Comparison of ENCODE assay signal across 7 cellular contexts in the genomic region with DNA sequence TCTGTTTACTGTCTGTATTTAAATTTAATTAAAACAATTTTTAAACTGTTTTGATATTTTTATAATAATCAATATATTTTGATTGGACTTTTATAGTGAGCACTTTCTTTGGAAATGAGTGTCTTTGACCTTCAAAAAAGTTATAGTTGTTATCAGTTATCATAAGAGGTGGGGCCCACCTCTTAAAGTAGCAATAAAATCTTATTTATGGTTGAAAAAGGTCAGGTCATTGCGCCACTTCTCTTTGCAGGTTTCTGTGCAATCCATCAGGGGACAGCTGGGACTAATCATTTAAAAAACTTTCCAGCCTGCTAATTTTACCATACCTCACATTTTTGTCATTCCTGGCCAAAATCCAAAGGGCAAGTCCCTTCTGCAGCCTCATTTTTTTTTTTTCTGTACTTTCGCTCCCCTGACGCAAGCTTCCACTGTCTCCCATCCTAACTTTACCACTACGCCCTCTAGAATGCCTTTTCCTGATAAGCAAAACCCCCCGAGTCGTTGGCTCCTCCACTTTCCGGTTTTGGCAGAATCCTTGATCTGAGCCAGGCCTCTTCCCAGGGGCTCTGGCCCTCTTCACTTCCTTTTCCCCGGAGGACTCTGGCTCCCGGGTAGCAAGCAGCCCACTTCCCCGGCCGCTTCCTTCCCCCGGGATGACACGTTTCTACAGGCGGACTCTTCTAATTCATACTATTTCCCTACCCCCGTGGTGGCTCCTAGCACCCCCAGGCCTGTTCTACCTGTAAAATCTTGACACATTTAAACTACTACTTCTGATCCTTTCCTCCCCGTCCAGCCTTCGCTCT. TPM values are rescaled to one million over a fixed set of nuclear protein-coding genes. Genes with fewer than 3 reads are reported as not detected.
A peak's percentile ranks its signal among the peaks of the same experiment; 100 is the strongest.
DNase-seq lines count a peak whose midpoint lies in the region; ATAC-seq, FAIRE-seq and TF ChIP-seq lines count a peak whose summit lies in the region.

No MANE protein-coding gene starts in this region.

- peaks cover 27% of the 10 kb centered on the region for H3K79me2 ChIP-seq in GM12878 (ENCODE audit: control insufficient read depth, insufficient read depth, low read length)

- TSS peak; percentile 98 for BruUV-seq in GM12878 (replicated peaks; lab: Mats Ljungman, UMichigan)

- H3K36me3 ChIP-seq in GM12878 (ENCODE audit: control insufficient read depth in 2 of 2, insufficient read depth in 2 of 2, low read length in 1 of 2) (no peaks in the 10 kb centered on the region), iPS-15b (ENCODE audit: control insufficient read depth, insufficient read depth, low read length) (no peaks in the 10 kb centered on the region)

- RAD21 ChIA-PET in GM12878 (lab: Charles Lee; ENCODE audit: unreplicated experiment): interaction anchor here (0.6 kb wide), 1 partner anchor 1636 kb away, joined by 3 read pairs; no protein-coding TSS in a partner anchor

- peak overlapping the region; percentile 78 for H3K4me2 ChIP-seq in GM12878 (ENCODE audit: control insufficient read depth, insufficient read depth)

- intact Hi-C loops in GM12878 (cut with micrococcal nuclease; ENCODE audit: unreplicated experiment): loop anchor here (5.0 to 10.0 kb wide), 4 partner anchors 59 to 569 kb away; partner anchors contain the start of gene AFG3L2

- H3K27ac ChIP-seq in GM12878 (ENCODE audit: control insufficient read depth, insufficient read depth): peak overlapping the region; percentile 79

- TF ChIP-seq POLR2A in GM12878 (IDR thresholded peaks at IDR 0.05; ENCODE audit: low read depth, low read length): no peak

- H3K9me3 ChIP-seq in GM12878 (replicated peaks; ENCODE audit: control insufficient read depth, insufficient read depth, low read length): no peaks in the 10 kb centered on the region; the same call in 2 of the 3 replicates
- H3K9me3 ChIP-seq in iPS-15b (ENCODE audit: control insufficient read depth, insufficient read depth, low read length): no peaks in the 10 kb centered on the region

- CTCF ChIA-PET in GM12878 (lab: Yijun Ruan, JAX): no interaction called here

- ATAC-seq in HG02678 (IDR thresholded peaks at IDR 0.05; ENCODE audit: unreplicated experiment) (peak; percentile 4), GM12878 (peak; percentile 1)

- peak overlapping the region; percentile 76 for H2AFZ ChIP-seq in GM12878 (ENCODE audit: control insufficient read depth, low read depth, low read length)

- 3% methylated on average over 17 of the region's 17 CpGs for WGBS in GM12878 (ENCODE audit: insufficient coverage, insufficient replicate concordance, low lambda C conversion rate, missing lambda C conversion rate)

- TF ChIP-seq RAD21 in GM12878 (IDR thresholded peaks at IDR 0.05; ENCODE audit: insufficient read depth, low read depth, low read length): no peak

- no peak for FAIRE-seq in GM12878 (lab: Jason Lieb, UNC)
- FAIRE-seq in frontal cortex (lab: Jason Lieb, UNC): no peak

- DNase-seq in ELF-1 (ENCODE audit: low read depth, low spot score): peak; percentile 87
- DNase-seq in NOMO-1 (lab: John Stamatoyannopoulos, UW; ENCODE audit: unreplicated experiment in 2 of 2): peak; percentile 53 to 56
- DNase-seq in GM12878 (ENCODE audit: low read depth, low spot score): no peak
- DNase-seq in retinal pigment epithelial cell (ENCODE audit: low read depth): peak; percentile 66
- no peak for DNase-seq in frontal cortex (ENCODE audit: low spot score in 2 of 2)

- peak overlapping the region; percentile 92 for H3K4me3 ChIP-seq in GM12878
- peak overlapping the region; percentile 89 for H3K4me3 ChIP-seq in iPS-15b (ENCODE audit: low read depth, low read length)
- peak overlapping the region; percentile 73 for H3K4me3 ChIP-seq in retinal pigment epithelial cell (ENCODE audit: low read length)

- no peaks in the 10 kb centered on the region for H4K20me1 ChIP-seq in GM12878 (ENCODE audit: control insufficient read depth, insufficient read depth)

- no peaks in the 10 kb centered on the region for H3K27me3 ChIP-seq in GM12878 (replicated peaks in 1 of 2; ENCODE audit: control insufficient read depth in 2 of 2, insufficient read depth in 2 of 2, low read length in 1 of 2)
- H3K27me3 ChIP-seq in iPS-15b (ENCODE audit: control insufficient read depth, insufficient read depth, low read length): no peaks in the 10 kb centered on the region

- POLR2A ChIA-PET in GM12878 (lab: Charles Lee): interaction anchor here (1.9 kb wide), 1 partner anchor 45 kb away, joined by 4 read pairs; the partner anchor contains the start of gene CEP192

- TF ChIP-seq CTCF in GM12878 (IDR thresholded peaks at IDR 0.05 in 2 of 3, conservative IDR thresholded peaks at IDR 0.05 in 1 of 3; ENCODE audit: control insufficient read depth in 2 of 3, extremely low read depth in 1 of 3, insufficient read depth in 1 of 3, low read depth in 3 of 3, low read length in 3 of 3): no peak
- TF ChIP-seq CTCF in retinal pigment epithelial cell (conservative IDR thresholded peaks at IDR 0.05; ENCODE audit: low read depth, low read length): peak; percentile 16

- TF ChIP-seq EP300 in GM12878 (IDR thresholded peaks at IDR 0.05; ENCODE audit: borderline replicate concordance in 1 of 2, control insufficient read depth in 1 of 2, low read depth in 2 of 2, low read length in 2 of 2): no peak

- in situ Hi-C loops in GM12878 (cut with MboI): loop anchor here (5.0 kb wide), 1 partner anchor 569 kb away; the partner anchor contains the start of gene AFG3L2

- H3K4me1 ChIP-seq in GM12878 (ENCODE audit: control insufficient read depth, insufficient read depth, low read length): peaks cover 4% of the 10 kb centered on the region; the same call in 1 of the 2 replicates
- no peaks in the 10 kb centered on the region for H3K4me1 ChIP-seq in iPS-15b (ENCODE audit: control insufficient read depth, insufficient read depth, low read length)

- SMC1A ChIA-PET in GM12878 (lab: Charles Lee; ENCODE audit: uncharacterized antibody, unreplicated experiment): no interaction called here

- peak overlapping the region; percentile 77 for H3K9ac ChIP-seq in GM12878 (ENCODE audit: control insufficient read depth, insufficient read depth, low read length)
- peak overlapping the region; percentile 26 for H3K9ac ChIP-seq in iPS-15b (ENCODE audit: low read depth, low read length)

TF ChIP-seq in GM12878, 131 proteins besides CTCF, POLR2A, EP300 and RAD21:
- TF ChIP-seq NR2C1 (IDR thresholded peaks at IDR 0.05) (no peak), CBFB (IDR thresholded peaks at IDR 0.05; ENCODE audit: low read depth) (0 out of 2 replicates have a peak, but pooled peaks have one; percentile 12), IKZF1 (conservative IDR thresholded peaks at IDR 0.05) (peak; percentile 42), MTA2 (IDR thresholded peaks at IDR 0.05; ENCODE audit: low read depth) (no peak), RBBP5 (conservative IDR thresholded peaks at IDR 0.05) (no peak), TCF12 (IDR thresholded peaks at IDR 0.05; ENCODE audit: low read depth, low read length) (no peak), RUNX3 (IDR thresholded peaks at IDR 0.05; ENCODE audit: low read length) (peak; percentile 4; the same call in 1 of the 2 replicates), POLR2AphosphoS5 (IDR thresholded peaks at IDR 0.05; ENCODE audit: low read length) (no peak), EED (IDR thresholded peaks at IDR 0.05; ENCODE audit: low read depth) (peak; percentile 67; the same call in 1 of the 2 replicates), NFIC (IDR thresholded peaks at IDR 0.05; ENCODE audit: low read depth, low read length) (no peak), IKZF2 (IDR thresholded peaks at IDR 0.05) (peak; percentile 40 to 41; a peak in 1 of 4 replicates), SMAD5 (IDR thresholded peaks at IDR 0.05; ENCODE audit: low read depth) (no peak), SPI1 (IDR thresholded peaks at IDR 0.05; ENCODE audit: borderline replicate concordance, insufficient read depth, low read depth, low read length) (no peak), RB1 (IDR thresholded peaks at IDR 0.05; ENCODE audit: borderline replicate concordance) (no peak)

RNA-seq across cellular contexts. Expression of gene SEH1L, which starts 1.1 kb away (rescaled TPM):
- total RNA-seq in GM12878 (2013; cell fraction: nucleolus; rRNA removed): 72.1 and 84.6 TPM in 2 replicates
- 28.1 and 36.2 TPM in 2 replicates for total RNA-seq in GM12878 (2014; rRNA removed)
- total RNA-seq in GM12878 (2014; rRNA removed; fragmentation: Illumina TruSeq; extraction: Trizol): 39.7 and 43.1 TPM in 2 replicates
- 66.5 and 70.2 TPM in 2 replicates for total RNA-seq in GM12878 (2021)
- polyA plus RNA-seq in GM12878 (2011; ENCODE audit: low read depth): 16.1 TPM
- polyA plus RNA-seq in GM12878 (2011; rRNA removed): 109 and 120 TPM in 2 replicates
- 87.0 and 98.0 TPM in 2 replicates for polyA plus RNA-seq in GM12878 (2011; cell fraction: cytosol; rRNA removed)
- 41.8 and 49.0 TPM in 2 replicates for polyA plus RNA-seq in GM12878 (2011; cell fraction: nucleus; rRNA removed)
- 25.5 and 27.9 TPM in 2 replicates for polyA plus RNA-seq in GM12878 (2012)
- 53.2 and 59.5 TPM in 2 replicates for polyA plus RNA-seq in GM12878 (2014; fragmentation: Illumina TruSeq; extraction: Trizol)
- polyA plus RNA-seq in GM12878 (2014; fragmentation: Nextera tagmentation; extraction: Ambion mirVana): 10 to 100 TPM; 27.5 to 52.4 TPM
- 35.8 and 39.8 TPM in 2 replicates for polyA plus RNA-seq in GM12878 (2014; rRNA removed)
- 10 to 100 TPM; 80.2 to 84.1 TPM for polyA plus RNA-seq in GM12878 (2016; fragmentation: Nextera tagmentation; extraction: Ambion mirVana)
- polyA minus RNA-seq in GM12878 (2011; rRNA and poly(A)+ RNA removed): 143 and 207 TPM in 2 replicates
- 37.8 and 48.3 TPM in 2 replicates for polyA minus RNA-seq in GM12878 (2011; cell fraction: cytosol; rRNA and poly(A)+ RNA removed)
- polyA minus RNA-seq in GM12878 (2011; cell fraction: nucleus; rRNA and poly(A)+ RNA removed): 18.1 and 26.1 TPM in 2 replicates
- total RNA-seq in frontal cortex: 39.9 TPM

RNA-seq across cellular contexts. Expression of gene CEP192, which starts 44.4 kb away (rescaled TPM):
- total RNA-seq in GM12878 (2013; cell fraction: nucleolus; rRNA removed): 192 and 194 TPM in 2 replicates
- total RNA-seq in GM12878 (2014; rRNA removed): 33.9 and 37.5 TPM in 2 replicates
- 37.6 and 39.7 TPM in 2 replicates for total RNA-seq in GM12878 (2014; rRNA removed; fragmentation: Illumina TruSeq; extraction: Trizol)
- total RNA-seq in GM12878 (2021): 30.8 and 31.1 TPM in 2 replicates
- polyA plus RNA-seq in GM12878 (2011; ENCODE audit: low read depth): 21.1 TPM
- 58.2 and 81.8 TPM in 2 replicates for polyA plus RNA-seq in GM12878 (2011; rRNA removed)
- polyA plus RNA-seq in GM12878 (2011; cell fraction: cytosol; rRNA removed): 31.1 and 31.2 TPM in 2 replicates
- polyA plus RNA-seq in GM12878 (2011; cell fraction: nucleus; rRNA removed): 97.1 and 118 TPM in 2 replicates
- polyA plus RNA-seq in GM12878 (2012): 17.6 and 21.8 TPM in 2 replicates
- 32.6 and 39.7 TPM in 2 replicates for polyA plus RNA-seq in GM12878 (2014; fragmentation: Illumina TruSeq; extraction: Trizol)
- 10 to 100 TPM; 15.4 to 24.5 TPM for polyA plus RNA-seq in GM12878 (2014; fragmentation: Nextera tagmentation; extraction: Ambion mirVana)
- polyA plus RNA-seq in GM12878 (2014; rRNA removed): 25.6 and 28.1 TPM in 2 replicates
- 10 to 100 TPM; 21.2 to 22.2 TPM for polyA plus RNA-seq in GM12878 (2016; fragmentation: Nextera tagmentation; extraction: Ambion mirVana)
- polyA minus RNA-seq in GM12878 (2011; rRNA and poly(A)+ RNA removed): 80.1 and 95.5 TPM in 2 replicates
- 26.3 and 28.4 TPM in 2 replicates for polyA minus RNA-seq in GM12878 (2011; cell fraction: cytosol; rRNA and poly(A)+ RNA removed)
- 69.6 and 88.0 TPM in 2 replicates for polyA minus RNA-seq in GM12878 (2011; cell fraction: nucleus; rRNA and poly(A)+ RNA removed)
- total RNA-seq in frontal cortex: 73.0 TPM

Comparison
In these comparisons a context has a peak if more than half of its experiments do, and no peak if none do; other contexts are left out.
1. DNase-seq: peak in ELF-1 (single experiment), NOMO-1 (2 of 2) and retinal pigment epithelial cell (single experiment); none in GM12878 (single experiment) and frontal cortex (0 of 2).
2. Peak in every context shown above with its lines, with median percentiles within 50 percentile points of each other: H3K4me3 ChIP-seq.